17 cellular contexts compared by ENCODE assay signal in the genomic region with DNA sequence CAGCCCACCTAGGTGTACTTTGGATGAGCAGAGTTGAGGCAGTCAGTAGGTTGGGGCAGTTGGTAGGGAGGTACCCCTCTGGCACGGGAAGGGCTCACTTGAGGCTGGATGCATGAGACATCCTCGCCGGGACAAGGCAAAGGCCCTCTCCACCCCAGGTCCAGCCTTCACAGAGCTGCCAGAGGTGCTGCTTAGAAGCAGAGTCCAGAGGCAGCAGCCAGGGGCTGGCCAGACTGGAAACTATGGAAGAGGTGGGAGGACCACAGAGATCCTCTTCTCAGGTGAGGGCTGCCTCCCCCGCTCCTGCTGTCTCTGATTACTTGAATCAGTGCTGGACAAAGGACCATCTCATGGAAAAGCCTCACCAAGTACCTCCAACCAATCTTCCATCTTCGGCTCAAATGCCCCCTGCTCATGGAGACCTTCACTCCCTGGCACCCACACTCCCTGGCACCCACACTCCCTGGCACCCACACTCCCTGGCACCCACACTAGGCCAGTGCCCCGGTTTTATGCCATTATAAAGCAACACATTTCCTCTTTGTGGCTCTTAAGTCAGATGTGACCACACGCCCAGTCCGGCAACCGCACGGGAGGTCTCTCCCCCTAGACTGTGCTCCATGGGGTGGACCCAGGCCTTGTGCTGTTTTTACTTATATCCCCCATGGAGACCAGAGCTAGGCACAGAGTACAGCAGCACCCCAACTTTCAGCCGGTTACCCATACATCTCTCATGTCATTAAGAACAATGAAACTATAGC.
DNase-seq lines count a peak whose midpoint lies in the region; ATAC-seq, FAIRE-seq and TF ChIP-seq lines count a peak whose summit lies in the region.
"Had no signal": no experiment of that assay in that cellular context is flagged by ENCODE, and none has a peak within 500 bp of the region (broad histone marks: within the 10 kb centered on the region; RNA-seq: fewer than 3 reads in every experiment).

No MANE protein-coding gene starts in this region.

- TF ChIP-seq CTCF in left ventricle myocardium inferior (IDR thresholded peaks at IDR 0.05; ENCODE audit: borderline replicate concordance) (no peak), VCaP (conservative IDR thresholded peaks at IDR 0.05) (no peak), kidney (IDR thresholded peaks at IDR 0.05; ENCODE audit: borderline replicate concordance, extremely low read depth, insufficient read depth) (no peak), spleen (IDR thresholded peaks at IDR 0.05 in 8 of 11, conservative IDR thresholded peaks at IDR 0.05 in 3 of 11) (no peak), Calu3 (IDR thresholded peaks at IDR 0.05; ENCODE audit: unreplicated experiment) (no peak)

- H3K27ac ChIP-seq in left ventricle myocardium inferior (replicated peaks) = no peak overlapping the region
- H3K27ac ChIP-seq in VCaP = peak overlapping the region; percentile 44; the same call in 1 of the 2 replicates
- no peak overlapping the region for H3K27ac ChIP-seq in kidney (ENCODE audit: low read depth in 2 of 2, low read length in 2 of 2)
- H3K27ac ChIP-seq in spleen = no peak overlapping the region
- H3K27ac ChIP-seq: SJSA1 had no signal

- H3K4me1 ChIP-seq in left ventricle myocardium inferior (no peaks in the 10 kb centered on the region), kidney (ENCODE audit: control insufficient read depth in 1 of 2, insufficient read depth in 1 of 2, low read depth in 1 of 2, low read length in 2 of 2) (no peaks in the 10 kb centered on the region), spleen (no peaks in the 10 kb centered on the region)
- H3K4me1 ChIP-seq: SJSA1 had no signal

- no TSS peak for BruUV-seq in Calu3 (replicated peaks; lab: Mats Ljungman, UMichigan)

- H3K9ac ChIP-seq in kidney (ENCODE audit: low read length in 2 of 2) = no peak overlapping the region

- peaks cover 100% of the 10 kb centered on the region for H3K27me3 Mint-ChIP-seq in Calu3 (ENCODE audit: unreplicated experiment)

- H3K36me3 Mint-ChIP-seq in Calu3 (ENCODE audit: insufficient read depth, unreplicated experiment) = no peaks in the 10 kb centered on the region
- H3K36me3 Mint-ChIP-seq: CD14-positive monocyte had no signal

- H3K27me3 ChIP-seq in left ventricle myocardium inferior (ENCODE audit: low read depth) (peaks cover 88% of the 10 kb centered on the region), spleen (replicated peaks in 1 of 7) (peaks cover 0 to 85% (median 12%) of the 10 kb centered on the region in 7 donors)

- 72 to 77% (median 74%) methylated on average over 9 to 11 of the region's 11 CpGs for WGBS in spleen, 5 donors

- H3K36me3 ChIP-seq in left ventricle myocardium inferior = no peaks in the 10 kb centered on the region
- H3K36me3 ChIP-seq in kidney (ENCODE audit: control insufficient read depth in 1 of 2, insufficient read depth in 2 of 2, low read length in 2 of 2) = no peaks in the 10 kb centered on the region
- no peaks in the 10 kb centered on the region for H3K36me3 ChIP-seq in spleen
- H3K36me3 ChIP-seq: SJSA1 had no signal

- H3K4me3 Mint-ChIP-seq in Calu3 (ENCODE audit: low read depth, unreplicated experiment) = no peak overlapping the region

- no peak for TF ChIP-seq POLR2A in spleen (IDR thresholded peaks at IDR 0.05)

- intact Hi-C loops in Right ventricle myocardium inferior (cut with DNase I) = no loop called here
- intact Hi-C loops in left ventricle myocardium inferior (cut with micrococcal nuclease) = no loop called here
- intact Hi-C loops in kidney (cut with DNase I) = no loop called here
- intact Hi-C loops in spleen (cut with DNase I; ENCODE audit: low total_unique reads) = no loop called here
- intact Hi-C loops in Calu3 (cut with micrococcal nuclease; ENCODE audit: unreplicated experiment) = no loop called here

- peaks cover 15% of the 10 kb centered on the region for H3K9me3 ChIP-seq in left ventricle myocardium inferior (replicated peaks)
- H3K9me3 ChIP-seq in kidney (ENCODE audit: control insufficient read depth in 1 of 2, low read length in 2 of 2) = peaks cover 2 to 7% of the 10 kb centered on the region in 2 donors
- peaks cover 0 to 21% (median 16%) of the 10 kb centered on the region in 8 donors for H3K9me3 ChIP-seq in spleen

- no peak for ATAC-seq in Right ventricle myocardium inferior
- ATAC-seq: Panc1 had no signal

- H3K4me1 Mint-ChIP-seq in Calu3 (ENCODE audit: low read depth, unreplicated experiment) = peaks cover 7% of the 10 kb centered on the region
- H3K4me1 Mint-ChIP-seq: CD14-positive monocyte had no signal

- H3K4me3 ChIP-seq in left ventricle myocardium inferior = no peak overlapping the region
- no peak overlapping the region for H3K4me3 ChIP-seq in kidney (ENCODE audit: low read length in 2 of 2)
- no peak overlapping the region for H3K4me3 ChIP-seq in spleen
- H3K4me3 ChIP-seq: SJSA1 had no signal

- H3K27ac Mint-ChIP-seq in Calu3 (ENCODE audit: unreplicated experiment) = no peak overlapping the region

- no peak for FAIRE-seq in kidney (lab: Jason Lieb, UNC)
- FAIRE-seq: A204.1, D721Med had no signal

- CTCF ChIA-PET in Calu3 (lab: Charles Lee) = interaction anchor here (0.8 kb wide), 1 partner anchor 131 kb away, joined by 4 read pairs; no protein-coding TSS in a partner anchor

- DNase-seq in Right ventricle myocardium inferior (ENCODE audit: missing footprints) = peak; percentile 30
- DNase-seq in left ventricle myocardium inferior = no peak
- DNase-seq in kidney = peak; percentile 37
- peak; percentile 44 for DNase-seq in spleen
- no peak for DNase-seq in Calu3
- DNase-seq in anterior cingulate cortex (lab: John Stamatoyannopoulos, UW) = no peak
- DNase-seq: NCI-H1694, NCI-H2081, NCI-H2171, NCI-H524 treated with DMSO at 0.1 percent for 48 hours, NCI-H82 had no signal

- H3K9me3 Mint-ChIP-seq in Calu3 (ENCODE audit: low read depth, unreplicated experiment) = peaks cover 3% of the 10 kb centered on the region

Comparison
In these comparisons a context has a peak if more than half of its experiments do, and no peak if none do; other contexts are left out.
1. DNase-seq: peak in Right ventricle myocardium inferior (single experiment), kidney (single experiment) and spleen (single experiment); none in left ventricle myocardium inferior (single experiment), Calu3 (single experiment) and anterior cingulate cortex (0 of 58).